18 cellular contexts compared by ENCODE assay signal in genomic region chr3:194976813-194977322, GRCh38.
DNase-seq lines count a peak whose midpoint lies in the region; ATAC-seq and TF ChIP-seq lines count a peak whose summit lies in the region.
"Had no signal": no experiment of that assay in that cellular context is flagged by ENCODE, and none has a peak within 500 bp of the region (broad histone marks: within the 10 kb centered on the region; RNA-seq: fewer than 3 reads in every experiment).

No MANE protein-coding gene starts in this region.

- CTCF ChIA-PET in Caco-2 (lab: Charles Lee) = no interaction called here

- no peak overlapping the region for H3K4me3 ChIP-seq in esophagus muscularis mucosa
- H3K4me3 ChIP-seq in spleen = no peak overlapping the region
- no peak overlapping the region for H3K4me3 ChIP-seq in Caco-2 (ENCODE audit: low read depth, low read length)

- no peaks in the 10 kb centered on the region for H3K36me3 Mint-ChIP-seq in natural killer cell treated with Interleukin-12 subunit alpha and Interleukin-12 subunit beta and Interleukin-15 and Interleukin-18, amount 100 ng/mL, for 72 hours
- H3K36me3 Mint-ChIP-seq in natural killer cell (no peaks in the 10 kb centered on the region), Caco-2 (ENCODE audit: insufficient read depth, unreplicated experiment) (no peaks in the 10 kb centered on the region)

- TF ChIP-seq POLR2A in esophagus muscularis mucosa (IDR thresholded peaks at IDR 0.05; ENCODE audit: low read depth) (no peak), spleen (IDR thresholded peaks at IDR 0.05) (no peak)

- no peaks in the 10 kb centered on the region for H3K9me3 Mint-ChIP-seq in natural killer cell treated with Interleukin-12 subunit alpha and Interleukin-12 subunit beta and Interleukin-15 and Interleukin-18, amount 100 ng/mL, for 72 hours
- H3K9me3 Mint-ChIP-seq in natural killer cell = no peaks in the 10 kb centered on the region
- no peaks in the 10 kb centered on the region for H3K9me3 Mint-ChIP-seq in Caco-2 (ENCODE audit: unreplicated experiment)
- H3K9me3 Mint-ChIP-seq: CD4-positive, alpha-beta T cell had no signal

- DNase-seq in natural killer cell treated with Interleukin-12 subunit alpha and Interleukin-12 subunit beta and Interleukin-15 and Interleukin-18, amount 100 ng/mL, for 72 hours (ENCODE audit: low spot score) = peak; percentile 29
- DNase-seq in natural killer cell = no peak
- peak; percentile 64 for DNase-seq in esophagus muscularis mucosa (ENCODE audit: extremely low spot score)
- DNase-seq in spleen = no peak
- DNase-seq in Caco-2 = no peak
- no peak for DNase-seq in stimulated activated CD4-positive, alpha-beta T cell treated with anti-CD3 and anti-CD28 coated beads, Interleukin-4, amount 100 ng/mL, for 24 hours
- DNase-seq: Calu3; CD4-positive, alpha-beta T cell; IMR-90; NCI-H1436; NCI-H1930; NCI-H345; NCI-H524 treated with DMSO at 0.1 percent for 48 hours; PC-3; RPMI8226; SHP77 treated with DMSO at 0.1 percent for 48 hours had no signal

- H3K27me3 Mint-ChIP-seq in natural killer cell treated with Interleukin-12 subunit alpha and Interleukin-12 subunit beta and Interleukin-15 and Interleukin-18, amount 100 ng/mL, for 72 hours = peaks cover 15 to 50% of the 10 kb centered on the region in 2 donors
- H3K27me3 Mint-ChIP-seq in natural killer cell (ENCODE audit: low read depth in 2 of 2) (peaks cover 16 to 17% of the 10 kb centered on the region in 2 donors), Caco-2 (ENCODE audit: insufficient read depth, unreplicated experiment) (peaks cover 7% of the 10 kb centered on the region)
- H3K27me3 Mint-ChIP-seq: B cell had no signal

- no peaks in the 10 kb centered on the region for H3K9me3 ChIP-seq in esophagus muscularis mucosa
- H3K9me3 ChIP-seq in spleen = peaks cover 0 to under 1% (median 0%) of the 10 kb centered on the region in 8 donors
- H3K9me3 ChIP-seq in Caco-2 = no peaks in the 10 kb centered on the region

- no TSS peak for BruUV-seq in Caco-2 (replicated peaks; lab: Mats Ljungman, UMichigan)

- no peaks in the 10 kb centered on the region for H3K27me3 ChIP-seq in esophagus muscularis mucosa
- no peaks in the 10 kb centered on the region for H3K27me3 ChIP-seq in spleen (replicated peaks in 1 of 7)
- no peaks in the 10 kb centered on the region for H3K27me3 ChIP-seq in Caco-2 (replicated peaks; ENCODE audit: control insufficient read depth, insufficient read depth, low read length)

- H3K36me3 ChIP-seq in esophagus muscularis mucosa (no peaks in the 10 kb centered on the region), spleen (no peaks in the 10 kb centered on the region), Caco-2 (ENCODE audit: control insufficient read depth, insufficient read depth, low read length) (no peaks in the 10 kb centered on the region)

- intact Hi-C loops in natural killer cell (cut with micrococcal nuclease) = no loop called here
- intact Hi-C loops in esophagus muscularis mucosa (cut with DNase I) = no loop called here
- intact Hi-C loops in spleen (cut with DNase I; ENCODE audit: low total_unique reads) = no loop called here
- intact Hi-C loops in Caco-2 (cut with micrococcal nuclease; ENCODE audit: unreplicated experiment) = no loop called here

- POLR2A ChIA-PET in Caco-2 (lab: Charles Lee) = no interaction called here

- H3K4me1 Mint-ChIP-seq in natural killer cell treated with Interleukin-12 subunit alpha and Interleukin-12 subunit beta and Interleukin-15 and Interleukin-18, amount 100 ng/mL, for 72 hours (ENCODE audit: low read depth in 2 of 2) = no peaks in the 10 kb centered on the region
- H3K4me1 Mint-ChIP-seq in natural killer cell (no peaks in the 10 kb centered on the region), Caco-2 (ENCODE audit: low read depth, unreplicated experiment) (peaks cover 6% of the 10 kb centered on the region)

- TF ChIP-seq CTCF in natural killer cell (IDR thresholded peaks at IDR 0.05) = no peak
- TF ChIP-seq CTCF in esophagus muscularis mucosa (IDR thresholded peaks at IDR 0.05) = no peak
- TF ChIP-seq CTCF in spleen (IDR thresholded peaks at IDR 0.05 in 8 of 11, conservative IDR thresholded peaks at IDR 0.05 in 3 of 11) = no peak
- no peak for TF ChIP-seq CTCF in Caco-2 (IDR thresholded peaks at IDR 0.05; ENCODE audit: insufficient read depth in 1 of 2, low read depth in 1 of 2, low read length in 1 of 2, severe bottlenecking in 1 of 2, unreplicated experiment in 1 of 2)

- 82% methylated on average over 7 of the region's 7 CpGs for WGBS in esophagus muscularis mucosa
- WGBS in spleen, 5 donors = 62 to 77% (median 66%) methylated on average over 7 of the region's 7 CpGs

- H3K27ac Mint-ChIP-seq in natural killer cell treated with Interleukin-12 subunit alpha and Interleukin-12 subunit beta and Interleukin-15 and Interleukin-18, amount 100 ng/mL, for 72 hours = no peak overlapping the region
- H3K27ac Mint-ChIP-seq in natural killer cell (no peak overlapping the region), Caco-2 (ENCODE audit: unreplicated experiment) (no peak overlapping the region)
- H3K27ac Mint-ChIP-seq: CD4-positive, alpha-beta T cell had no signal

- H3K4me3 Mint-ChIP-seq in natural killer cell treated with Interleukin-12 subunit alpha and Interleukin-12 subunit beta and Interleukin-15 and Interleukin-18, amount 100 ng/mL, for 72 hours = no peak overlapping the region
- no peak overlapping the region for H3K4me3 Mint-ChIP-seq in natural killer cell
- H3K4me3 Mint-ChIP-seq in Caco-2 (ENCODE audit: unreplicated experiment) = no peak overlapping the region
- H3K4me3 Mint-ChIP-seq: B cell; CD4-positive, alpha-beta T cell had no signal

- no peak for TF ChIP-seq EP300 in esophagus muscularis mucosa (IDR thresholded peaks at IDR 0.05)

- H3K4me1 ChIP-seq in esophagus muscularis mucosa = no peaks in the 10 kb centered on the region
- peaks cover 0 to 24% (median 5%) of the 10 kb centered on the region in 6 donors for H3K4me1 ChIP-seq in spleen
- H3K4me1 ChIP-seq in Caco-2 = no peaks in the 10 kb centered on the region

- ATAC-seq in natural killer cell treated with Interleukin-12 subunit alpha and Interleukin-12 subunit beta and Interleukin-15 and Interleukin-18, amount 100 ng/mL, for 72 hours = no peak
- ATAC-seq in natural killer cell (no peak), HG02798 (IDR thresholded peaks at IDR 0.05; ENCODE audit: poor library complexity, unreplicated experiment) (no peak)
- ATAC-seq: PC-3 had no signal

- H3K27ac ChIP-seq in esophagus muscularis mucosa (replicated peaks in 1 of 4) = no peak overlapping the region
- H3K27ac ChIP-seq in spleen = peak overlapping the region; percentile 39 to 83 (median 68)

Comparison
In these comparisons a context has a peak if more than half of its experiments do, and no peak if none do; other contexts are left out.
1. DNase-seq: peak in natural killer cell treated with Interleukin-12 subunit alpha and Interleukin-12 subunit beta and Interleukin-15 and Interleukin-18, amount 100 ng/mL, for 72 hours (single experiment) and esophagus muscularis mucosa (single experiment); none in natural killer cell (single experiment), spleen (single experiment), Caco-2 (0 of 2) and stimulated activated CD4-positive, alpha-beta T cell treated with anti-CD3 and anti-CD28 coated beads, Interleukin-4, amount 100 ng/mL, for 24 hours (single experiment).
2. H3K27ac ChIP-seq: peak in spleen (8 of 8); none in esophagus muscularis mucosa (0 of 4).